ENCODE assay signal across 8 cellular contexts in the genomic region with DNA sequence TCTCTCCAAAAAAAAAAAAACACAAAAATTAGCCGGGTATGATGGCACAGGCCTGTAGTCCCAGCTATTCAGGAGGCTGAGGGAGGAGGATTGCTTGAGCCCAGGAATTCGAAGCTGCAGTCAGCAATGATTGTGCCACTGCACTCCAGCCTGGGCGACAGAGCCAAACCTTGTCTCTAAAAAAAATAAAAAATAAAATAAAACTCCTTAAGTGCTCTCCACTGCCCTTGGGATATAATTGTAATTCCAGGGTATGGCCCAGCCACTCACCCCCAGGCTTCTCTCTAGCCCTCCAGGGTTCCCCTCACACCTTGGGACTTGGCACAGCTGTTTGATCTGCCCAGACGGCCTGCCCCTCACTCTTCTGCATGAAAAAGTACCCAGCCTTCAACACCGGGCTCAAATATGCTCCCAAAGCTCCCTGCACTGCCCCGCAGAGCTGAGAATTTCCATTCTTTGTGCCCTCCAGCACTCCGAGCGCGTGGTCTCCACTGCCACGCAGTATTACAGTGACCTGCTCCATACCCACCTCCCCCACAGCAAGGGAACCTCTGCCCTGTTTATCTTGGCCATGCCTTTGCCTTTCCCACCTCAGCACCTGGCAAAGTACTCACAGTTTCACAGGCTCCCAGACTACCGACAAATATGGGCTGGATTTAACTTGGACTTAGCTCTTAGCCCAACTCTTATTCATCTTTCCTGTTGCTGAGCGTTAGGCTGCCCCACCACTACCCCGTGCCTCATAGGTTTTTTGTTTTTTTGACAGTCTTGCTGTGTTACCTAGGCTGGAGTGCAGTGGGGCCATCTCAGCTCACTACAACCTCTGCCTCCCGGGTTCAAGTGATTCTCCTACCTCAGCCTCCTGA. TPM values are rescaled to one million over a fixed set of nuclear protein-coding genes. Genes with fewer than 3 reads are reported as not detected.
DNase-seq lines count a peak whose midpoint lies in the region; ATAC-seq and TF ChIP-seq lines count a peak whose summit lies in the region.
"Had no signal": no experiment of that assay in that cellular context is flagged by ENCODE, and none has a peak within 500 bp of the region (broad histone marks: within the 10 kb centered on the region; RNA-seq: fewer than 3 reads in every experiment).

No MANE protein-coding gene starts in this region.

- TF ChIP-seq CTCF in LNCaP clone FGC (IDR thresholded peaks at IDR 0.05; ENCODE audit: control insufficient read depth, extremely low read depth, insufficient read depth) (no peak), VCaP (conservative IDR thresholded peaks at IDR 0.05) (no peak), gastroesophageal sphincter (IDR thresholded peaks at IDR 0.05) (no peak), spleen (IDR thresholded peaks at IDR 0.05 in 8 of 11, conservative IDR thresholded peaks at IDR 0.05 in 3 of 11) (no peak)

- no peak for TF ChIP-seq EP300 in gastroesophageal sphincter (IDR thresholded peaks at IDR 0.05)

- H3K27ac ChIP-seq in VCaP (peak overlapping the region; percentile 5; the same call in 1 of the 2 replicates), gastroesophageal sphincter (peak overlapping the region; percentile 55 to 99 (median 95)), spleen (peak overlapping the region in 1 of 8 donors; percentile 99)

- H3K4me3 ChIP-seq in LNCaP clone FGC (ENCODE audit: low read depth, low read length) (no peak overlapping the region), gastroesophageal sphincter (no peak overlapping the region), spleen (no peak overlapping the region)

- intact Hi-C loops in spleen (cut with DNase I; ENCODE audit: low total_unique reads), result no loop called here

- no peaks in the 10 kb centered on the region for H3K9me3 ChIP-seq in gastroesophageal sphincter
- no peaks in the 10 kb centered on the region for H3K9me3 ChIP-seq in spleen

- ATAC-seq in gastroesophageal sphincter (no peak), GM19324 (IDR thresholded peaks at IDR 0.05; ENCODE audit: low FRiP score, unreplicated experiment) (no peak)

- H3K36me3 ChIP-seq in gastroesophageal sphincter, result no peaks in the 10 kb centered on the region
- no peaks in the 10 kb centered on the region for H3K36me3 ChIP-seq in spleen

- DNase-seq in LNCaP clone FGC (ENCODE audit: low read depth) (peak; percentile 66), spleen (peak; percentile 40), germinal center (ENCODE audit: low spot score) (no peak), erythroblast (lab: John Stamatoyannopoulos, UW) (no peak)
- DNase-seq: stimulated activated naive CD4-positive, alpha-beta T cell had no signal

- H3K27me3 ChIP-seq in gastroesophageal sphincter, result no peaks in the 10 kb centered on the region
- H3K27me3 ChIP-seq in spleen (replicated peaks in 1 of 7), result no peaks in the 10 kb centered on the region

- TF ChIP-seq POLR2A in gastroesophageal sphincter (IDR thresholded peaks at IDR 0.05) (no peak), spleen (IDR thresholded peaks at IDR 0.05) (no peak), erythroblast (IDR thresholded peaks at IDR 0.05; ENCODE audit: low read length) (no peak)

- H3K4me1 ChIP-seq in gastroesophageal sphincter, result peaks cover 26 to 95% (median 60%) of the 10 kb centered on the region in 3 donors
- peaks cover 42 to 97% (median 75%) of the 10 kb centered on the region in 6 donors for H3K4me1 ChIP-seq in spleen

- WGBS in gastroesophageal sphincter (ENCODE audit: low coverage in 1 of 2), 2 donors, result 46 to 49% methylated on average over 7 to 9 of the region's 14 CpGs
- WGBS in spleen, 5 donors, result 86 to 92% (median 88%) methylated on average over 14 of the region's 14 CpGs

RNA-seq across cellular contexts. Expression of gene FTH1, which starts 7.6 kb away (rescaled TPM):
- total RNA-seq in gastroesophageal sphincter (1,000 to 10,000 TPM; 1,945 to 2,292 (median 2,070) TPM), spleen (1,000 to 10,000 TPM; 1,915 to 2,864 (median 2,469) TPM)
- polyA plus RNA-seq in spleen, result 1,000 to 10,000 TPM; 2,005 to 3,321 (median 2,533) TPM

RNA-seq across cellular contexts. Expression of gene BEST1, which starts 24.8 kb away (rescaled TPM):
- total RNA-seq in gastroesophageal sphincter, result 1 to 10 TPM; 3.0 to 4.0 (median 3.4) TPM
- total RNA-seq in spleen, result 10 to 100 TPM in 5 of 7 donors, 1 to 10 TPM in 2; 6.8 to 20.4 (median 12.3) TPM
- 1 to 10 TPM; 2.6 to 4.3 (median 3.0) TPM for polyA plus RNA-seq in spleen

RNA-seq across cellular contexts. Expression of gene RAB3IL1, which starts 57.6 kb away (rescaled TPM):
- total RNA-seq in gastroesophageal sphincter, result 10 to 100 TPM; 11.5 to 22.1 (median 14.7) TPM
- total RNA-seq in spleen, result 10 to 100 TPM; 34.3 to 57.1 (median 39.5) TPM
- 10 to 100 TPM in 2 of 3 donors, 1 to 10 TPM in 1; 6.5 to 17.6 (median 14.1) TPM for polyA plus RNA-seq in spleen

Comparison
In these comparisons a context has a peak if more than half of its experiments do, and no peak if none do; other contexts are left out.
1. DNase-seq: peak in LNCaP clone FGC (single experiment) and spleen (single experiment); none in germinal center (single experiment) and erythroblast (0 of 2).